In genomic region chr17:77886387-77886728, GRCh38 we compare ENCODE assay signal across 1 cellular context.
TF ChIP-seq lines count a peak whose summit lies in the region.

No MANE protein-coding gene starts in this region.

TF ChIP-seq in K562, 482 proteins besides CTCF, POLR2A, EP300 and RAD21 (continued from another document):
- TF ChIP-seq ZNF318 (IDR thresholded peaks at IDR 0.05; ENCODE audit: borderline replicate concordance in 1 of 2, low read depth in 1 of 2) = peak in 1 of 2 experiments; percentile 64; a peak in 2 of 4 replicates
- 0 out of 2 replicates have a peak, but pooled peaks have one; percentile 27 for TF ChIP-seq ZNF583 (CRISPR knock-in tag; IDR thresholded peaks at IDR 0.05)
- peak; percentile 94 for TF ChIP-seq CEBPB (tag; IDR thresholded peaks at IDR 0.05)
- no peak for TF ChIP-seq E2F1 (CRISPR knock-in tag; IDR thresholded peaks at IDR 0.05)
- TF ChIP-seq E2F6 (IDR thresholded peaks at IDR 0.05; ENCODE audit: borderline replicate concordance in 1 of 2, extremely low read depth in 1 of 2, insufficient read depth in 1 of 2, insufficient read length in 1 of 2, low read depth in 1 of 2, low read length in 1 of 2, poor library complexity in 1 of 2, severe bottlenecking in 1 of 2) = no peak
- no peak for TF ChIP-seq RBM14 (IDR thresholded peaks at IDR 0.05; ENCODE audit: borderline replicate concordance, insufficient read depth, low read depth, low read length)
- no peak for TF ChIP-seq SAFB2 (IDR thresholded peaks at IDR 0.05; ENCODE audit: borderline replicate concordance, low read depth, low read length, severe bottlenecking)
- TF ChIP-seq JUN (IDR thresholded peaks at IDR 0.05; ENCODE audit: borderline replicate concordance, low read depth, low read length) = peak; percentile 53; the same call in 1 of the 2 replicates
- no peak for TF ChIP-seq JUN (CRISPR knock-in tag; IDR thresholded peaks at IDR 0.05; ENCODE audit: borderline replicate concordance)
- peak; percentile 90 for TF ChIP-seq L3MBTL2 (IDR thresholded peaks at IDR 0.05)
- peak; percentile 32; the same call in 1 of the 2 replicates for TF ChIP-seq ZNF589 (CRISPR knock-in tag; IDR thresholded peaks at IDR 0.05; ENCODE audit: low read depth)
- no peak for TF ChIP-seq ZNF644 (tag; IDR thresholded peaks at IDR 0.05; ENCODE audit: low read depth)
- TF ChIP-seq GABPA (tag; conservative IDR thresholded peaks at IDR 0.05; ENCODE audit: low read depth) = no peak
- no peak for TF ChIP-seq ZNF140 (CRISPR knock-in tag; IDR thresholded peaks at IDR 0.05)
- TF ChIP-seq NRF1 (conservative IDR thresholded peaks at IDR 0.05 in 1 of 2, IDR thresholded peaks at IDR 0.05 in 1 of 2) = peak; percentile 47 to 55; a peak in 3 of 4 replicates
- no peak for TF ChIP-seq DLX4 (CRISPR knock-in tag; IDR thresholded peaks at IDR 0.05)
- TF ChIP-seq KLF13 (tag; IDR thresholded peaks at IDR 0.05; ENCODE audit: borderline replicate concordance, low read depth) = no peak
- TF ChIP-seq ATF1 (CRISPR knock-in tag; IDR thresholded peaks at IDR 0.05) = no peak
- TF ChIP-seq ATF1 (tag; IDR thresholded peaks at IDR 0.05) = 0 out of 2 replicates have a peak, but pooled peaks have one; percentile 21
- no peak for TF ChIP-seq ZMIZ1 (IDR thresholded peaks at IDR 0.05; ENCODE audit: low read depth in 2 of 2, low read length in 2 of 2)
- TF ChIP-seq RFX7 (CRISPR knock-in tag; IDR thresholded peaks at IDR 0.05) = no peak
- TF ChIP-seq RBFOX2 (IDR thresholded peaks at IDR 0.05; ENCODE audit: low read depth, low read length) = peak; percentile 75
- TF ChIP-seq SNIP1 (IDR thresholded peaks at IDR 0.05; ENCODE audit: low read depth) = no peak
- no peak for TF ChIP-seq HES1 (IDR thresholded peaks at IDR 0.05; ENCODE audit: low read depth)
- peak; percentile 45; the same call in 1 of the 2 replicates for TF ChIP-seq HDAC2 (IDR thresholded peaks at IDR 0.05)
- TF ChIP-seq ZNF584 (CRISPR knock-in tag; IDR thresholded peaks at IDR 0.05; ENCODE audit: low read depth) = no peak
- 0 out of 2 replicates have a peak, but pooled peaks have one; percentile 15 for TF ChIP-seq MTA1 (IDR thresholded peaks at IDR 0.05; ENCODE audit: borderline replicate concordance)
- 0 out of 4 replicates have a peak, but pooled peaks of 1 of the 2 experiments have one; percentile 28 for TF ChIP-seq MAZ (CRISPR knock-in tag; conservative IDR thresholded peaks at IDR 0.05 in 1 of 2, IDR thresholded peaks at IDR 0.05 in 1 of 2)
- TF ChIP-seq SMARCA5 (IDR thresholded peaks at IDR 0.05) = no peak
- no peak for TF ChIP-seq ELF2 (CRISPR knock-in tag; IDR thresholded peaks at IDR 0.05)
- no peak for TF ChIP-seq ZNF445 (CRISPR knock-in tag; IDR thresholded peaks at IDR 0.05; ENCODE audit: low read depth)
- no peak for TF ChIP-seq GTF2F1 (IDR thresholded peaks at IDR 0.05; ENCODE audit: low read depth, low read length)
- TF ChIP-seq IRF2 (CRISPR knock-in tag; IDR thresholded peaks at IDR 0.05) = no peak
- no peak for TF ChIP-seq COPS2 (conservative IDR thresholded peaks at IDR 0.05)
- no peak for TF ChIP-seq HDAC1 (IDR thresholded peaks at IDR 0.05)
- no peak for TF ChIP-seq THAP7 (CRISPR knock-in tag; IDR thresholded peaks at IDR 0.05)
- peak; percentile 86 for TF ChIP-seq PKNOX1 (IDR thresholded peaks at IDR 0.05)
- TF ChIP-seq KDM5B (IDR thresholded peaks at IDR 0.05; ENCODE audit: insufficient replicate concordance, low read depth, low read length) = no peak
- peak; percentile 18; the same call in 1 of the 2 replicates for TF ChIP-seq LEF1 (IDR thresholded peaks at IDR 0.05)
- TF ChIP-seq ELF4 (CRISPR knock-in tag; IDR thresholded peaks at IDR 0.05) = no peak
- no peak for TF ChIP-seq MCM5 (IDR thresholded peaks at IDR 0.05; ENCODE audit: low read depth)
- TF ChIP-seq BHLHE40 (IDR thresholded peaks at IDR 0.05; ENCODE audit: low read length) = peak; percentile 71
- 0 out of 2 replicates have a peak, but pooled peaks have one; percentile 34 for TF ChIP-seq KLF1 (tag; IDR thresholded peaks at IDR 0.05)
- TF ChIP-seq ZNF280A (IDR thresholded peaks at IDR 0.05; ENCODE audit: low read depth, partially characterized antibody) = no peak
